In the genomic region with DNA sequence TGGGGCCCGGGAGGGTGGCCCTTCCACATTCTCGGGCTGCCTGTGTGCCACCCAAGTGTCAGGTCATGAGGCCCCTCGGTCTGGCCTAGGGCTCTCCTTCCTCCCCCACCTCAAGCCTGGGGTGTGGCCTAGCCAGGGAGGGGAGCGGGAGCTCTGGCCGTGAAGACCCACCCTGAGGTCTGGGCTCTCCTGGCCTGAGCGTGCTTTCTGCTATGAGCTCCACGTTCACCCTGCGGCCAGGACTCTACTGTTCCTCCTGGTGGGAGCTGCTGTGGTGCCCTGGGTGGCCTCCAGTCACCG, we compare ENCODE assay signal across 1 cellular context.
TF ChIP-seq lines count a peak whose summit lies in the region.

No MANE protein-coding gene starts in this region.

TF ChIP-seq in H1, 55 proteins besides CTCF, POLR2A, EP300 and RAD21:
- 0 out of 2 replicates have a peak, but pooled peaks have one; percentile 15 for TF ChIP-seq GABPA (IDR thresholded peaks at IDR 0.05; ENCODE audit: borderline replicate concordance, insufficient read depth, low read length)
- no peak for TF ChIP-seq CHD1 (IDR thresholded peaks at IDR 0.05; ENCODE audit: low read depth, low read length)
- no peak for TF ChIP-seq TCF12 (IDR thresholded peaks at IDR 0.05; ENCODE audit: low read depth, low read length)
- TF ChIP-seq, protein P1, sequence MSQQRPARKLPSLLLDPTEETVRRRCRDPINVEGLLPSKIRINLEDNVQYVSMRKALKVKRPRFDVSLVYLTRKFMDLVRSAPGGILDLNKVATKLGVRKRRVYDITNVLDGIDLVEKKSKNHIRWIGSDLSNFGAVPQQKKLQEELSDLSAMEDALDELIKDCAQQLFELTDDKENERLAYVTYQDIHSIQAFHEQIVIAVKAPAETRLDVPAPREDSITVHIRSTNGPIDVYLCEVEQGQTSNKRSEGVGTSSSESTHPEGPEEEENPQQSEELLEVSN (IDR thresholded peaks at IDR 0.05) = no peak
- no peak for TF ChIP-seq KDM4A (IDR thresholded peaks at IDR 0.05; ENCODE audit: low read depth, low read length, severe bottlenecking)
- TF ChIP-seq BRCA1 (IDR thresholded peaks at IDR 0.05; ENCODE audit: low read depth, low read length) = no peak
